Comparison of ENCODE assay signal across 8 cellular contexts in the genomic region with DNA sequence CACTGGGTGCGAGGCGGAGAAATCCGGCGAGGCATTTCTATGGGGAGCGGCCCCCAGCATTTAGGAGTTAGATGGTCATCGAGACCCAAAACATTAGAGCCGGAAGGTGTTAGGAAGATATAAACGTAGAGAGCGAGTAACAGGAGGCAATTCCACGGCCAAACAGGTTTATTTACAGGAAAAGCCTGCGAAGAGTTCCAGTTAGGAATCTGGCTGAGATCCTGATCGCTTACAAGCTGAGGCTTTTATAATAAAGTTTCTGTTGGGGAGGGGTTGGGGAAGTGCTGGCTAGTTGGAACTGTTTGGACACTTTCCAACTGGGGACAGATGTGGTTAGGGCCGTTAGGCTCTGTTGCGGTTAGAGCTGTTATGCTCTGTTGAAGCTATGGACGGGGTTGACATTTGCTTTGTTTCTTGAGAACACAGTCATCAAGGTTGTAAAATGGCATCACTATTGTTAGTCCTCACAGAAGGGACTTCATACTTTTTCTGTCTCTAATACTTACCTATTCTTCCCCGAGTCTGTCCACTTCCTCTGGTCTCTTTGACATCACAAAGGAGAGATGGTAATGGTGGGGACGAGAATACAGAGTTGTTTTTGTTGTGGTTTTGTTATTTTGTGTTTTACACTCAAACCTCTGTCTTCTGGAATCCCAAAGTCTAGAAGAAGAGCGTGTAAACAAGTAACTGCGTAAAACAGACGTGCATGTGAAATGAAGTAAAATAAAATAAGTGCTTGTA. TPM values are rescaled to one million over a fixed set of nuclear protein-coding genes. Genes with fewer than 3 reads are reported as not detected.
DNase-seq lines count a peak whose midpoint lies in the region; ATAC-seq, FAIRE-seq and TF ChIP-seq lines count a peak whose summit lies in the region.

No MANE protein-coding gene starts in this region.

- peak overlapping the region; percentile 72 for H3K4me3 ChIP-seq in GM12878
- H3K4me3 ChIP-seq in kidney (ENCODE audit: low read length in 2 of 2) = peak overlapping the region; percentile 86 to 88
- H3K4me3 ChIP-seq in subcutaneous abdominal adipose tissue (ENCODE audit: low read depth in 1 of 5, low read length in 5 of 5) = peak overlapping the region; percentile 81 to 96 (median 90)

- TF ChIP-seq POLR2A in GM12878 (IDR thresholded peaks at IDR 0.05; ENCODE audit: low read depth, low read length) = no peak

- peak; percentile 76 for FAIRE-seq in GM12878 (lab: Jason Lieb, UNC)
- no peak for FAIRE-seq in kidney (lab: Jason Lieb, UNC)

- peak overlapping the region; percentile 93 for H3K4me2 ChIP-seq in GM12878 (ENCODE audit: control insufficient read depth, insufficient read depth)

- intact Hi-C loops in GM12878 (cut with micrococcal nuclease; ENCODE audit: unreplicated experiment) (loop anchor here (5.0 kb wide), 1 partner anchor 69 kb away; a partner anchor contains a TSS), kidney (cut with DNase I) (no loop called here)

- ATAC-seq in activated CD4-positive, CD25-positive, alpha-beta regulatory T cell treated with anti-CD3 and anti-CD28 coated beads, Interleukin-2, amount 50 U/mL, for 24 hours = peak; percentile 33 to 37
- ATAC-seq in HG02571 (IDR thresholded peaks at IDR 0.05; ENCODE audit: unreplicated experiment) (peak; percentile 6), GM12878 (peak; percentile 78), HG02970 (IDR thresholded peaks at IDR 0.05; ENCODE audit: low FRiP score, unreplicated experiment) (no peak)

- peak overlapping the region; percentile 97 for H3K9ac ChIP-seq in GM12878 (ENCODE audit: control insufficient read depth, insufficient read depth, low read length)
- peak overlapping the region; percentile 94 to 95 for H3K9ac ChIP-seq in kidney (ENCODE audit: low read length in 2 of 2)
- H3K9ac ChIP-seq in subcutaneous abdominal adipose tissue (ENCODE audit: low read length in 5 of 5) = peak overlapping the region; percentile 88 to 98 (median 97)

- RAD21 ChIA-PET in GM12878 (lab: Charles Lee; ENCODE audit: unreplicated experiment) = interaction anchor here (0.8 to 1.4 kb wide), 3 partner anchors 13 to 76 kb away, joined by 3 to 4 read pairs (median 3); a partner anchor contains a TSS

- DNase-seq in activated CD4-positive, CD25-positive, alpha-beta regulatory T cell treated with anti-CD3 and anti-CD28 coated beads, Interleukin-2, amount 50 U/mL, for 72 hours = no peak
- DNase-seq in NCI-H524 treated with DMSO at 0.1 percent for 48 hours (lab: John Stamatoyannopoulos, UW) (peak; percentile 21), GM12878 (ENCODE audit: low read depth, low spot score) (peak; percentile 53), kidney (no peak)

- no peaks in the 10 kb centered on the region for H3K27me3 ChIP-seq in GM12878 (replicated peaks in 1 of 2; ENCODE audit: control insufficient read depth in 2 of 2, insufficient read depth in 2 of 2, low read length in 1 of 2)
- no peaks in the 10 kb centered on the region for H3K27me3 ChIP-seq in subcutaneous abdominal adipose tissue (ENCODE audit: control insufficient read depth in 5 of 5, insufficient read depth in 4 of 5, low read length in 5 of 5)

- TSS peak; percentile 93 for BruUV-seq in GM12878 (replicated peaks; lab: Mats Ljungman, UMichigan)

- POLR2A ChIA-PET in GM12878 (lab: Charles Lee) = interaction anchor here (0.7 to 2.4 kb wide), 5 partner anchors 14 to 110 kb away, joined by 3 to 8 read pairs (median 5); a partner anchor contains a TSS

- no peak for TF ChIP-seq CTCF in GM12878 (IDR thresholded peaks at IDR 0.05 in 2 of 3, conservative IDR thresholded peaks at IDR 0.05 in 1 of 3; ENCODE audit: control insufficient read depth in 2 of 3, extremely low read depth in 1 of 3, insufficient read depth in 1 of 3, low read depth in 3 of 3, low read length in 3 of 3)
- TF ChIP-seq CTCF in kidney (IDR thresholded peaks at IDR 0.05; ENCODE audit: borderline replicate concordance, extremely low read depth, insufficient read depth) = no peak

- in situ Hi-C loops in GM12878 (cut with MboI) = loop anchor here (25.0 kb wide), 1 partner anchor 1674 kb away; a partner anchor contains a TSS

- SMC1A ChIA-PET in GM12878 (lab: Charles Lee; ENCODE audit: uncharacterized antibody, unreplicated experiment) = interaction anchor here (0.9 to 4.8 kb wide), 6 partner anchors 10 to 69 kb away, joined by 3 to 22 read pairs (median 6); a partner anchor contains a TSS

- CTCF ChIA-PET in GM12878 (lab: Yijun Ruan, JAX) = interaction anchor here (0.6 to 4.6 kb wide), 3 partner anchors 18 to 143 kb away, joined by 3 to 50 read pairs (median 3); no protein-coding TSS in a partner anchor

- WGBS in GM12878 (ENCODE audit: insufficient coverage, insufficient replicate concordance, low lambda C conversion rate, missing lambda C conversion rate) = 7% methylated on average over 20 of the region's 20 CpGs

- H4K20me1 ChIP-seq in GM12878 (ENCODE audit: control insufficient read depth, insufficient read depth) = no peaks in the 10 kb centered on the region

- H3K4me1 ChIP-seq in GM12878 (ENCODE audit: control insufficient read depth, insufficient read depth, low read length) (peaks cover 14% of the 10 kb centered on the region), kidney (ENCODE audit: control insufficient read depth in 1 of 2, insufficient read depth in 1 of 2, low read depth in 1 of 2, low read length in 2 of 2) (peaks cover 0 to 7% of the 10 kb centered on the region in 2 donors), subcutaneous abdominal adipose tissue (ENCODE audit: control insufficient read depth in 5 of 5, insufficient read depth in 5 of 5, low read length in 5 of 5) (peaks cover 4 to 18% (median 17%) of the 10 kb centered on the region in 5 donors)

- TF ChIP-seq RAD21 in GM12878 (IDR thresholded peaks at IDR 0.05; ENCODE audit: insufficient read depth, low read depth, low read length) = no peak

- no peak; a peak in 1 of 4 replicates for TF ChIP-seq EP300 in GM12878 (IDR thresholded peaks at IDR 0.05; ENCODE audit: borderline replicate concordance in 1 of 2, control insufficient read depth in 1 of 2, low read depth in 2 of 2, low read length in 2 of 2)

- H3K36me3 ChIP-seq in GM12878 (ENCODE audit: control insufficient read depth in 2 of 2, insufficient read depth in 2 of 2, low read length in 1 of 2) = no peaks in the 10 kb centered on the region
- H3K36me3 ChIP-seq in kidney (ENCODE audit: control insufficient read depth in 1 of 2, insufficient read depth in 2 of 2, low read length in 2 of 2) = no peaks in the 10 kb centered on the region
- H3K36me3 ChIP-seq in subcutaneous abdominal adipose tissue (ENCODE audit: control insufficient read depth in 5 of 5, insufficient read depth in 5 of 5, low read length in 5 of 5) = no peaks in the 10 kb centered on the region

- H3K9me3 ChIP-seq in GM12878 (replicated peaks; ENCODE audit: control insufficient read depth, insufficient read depth, low read length) (peaks cover 12% of the 10 kb centered on the region; the same call in 2 of the 3 replicates), kidney (ENCODE audit: control insufficient read depth in 1 of 2, low read length in 2 of 2) (no peaks in the 10 kb centered on the region), subcutaneous abdominal adipose tissue (ENCODE audit: control insufficient read depth in 5 of 5, low read length in 5 of 5) (no peaks in the 10 kb centered on the region)

- H3K79me2 ChIP-seq in GM12878 (ENCODE audit: control insufficient read depth, insufficient read depth, low read length) = no peaks in the 10 kb centered on the region

- peak overlapping the region; percentile 97 for H3K27ac ChIP-seq in GM12878 (ENCODE audit: control insufficient read depth, insufficient read depth)
- peak overlapping the region; percentile 98 to 99 for H3K27ac ChIP-seq in kidney (ENCODE audit: low read depth in 2 of 2, low read length in 2 of 2)
- H3K27ac ChIP-seq in subcutaneous abdominal adipose tissue (ENCODE audit: low read depth, low read length) = peak overlapping the region; percentile 99

- H2AFZ ChIP-seq in GM12878 (ENCODE audit: control insufficient read depth, low read depth, low read length) = peak overlapping the region; percentile 93

RNA-seq across cellular contexts. Expression of a gene that starts 0.5 kb away (rescaled TPM):
- 2.3 and 4.0 TPM in 2 replicates for total RNA-seq in GM12878 (2013; cell fraction: nucleolus; rRNA removed)
- total RNA-seq in GM12878 (2014; rRNA removed) = 2.3 and 4.3 TPM in 2 replicates
- 4.8 and 5.1 TPM in 2 replicates for total RNA-seq in GM12878 (2014; rRNA removed; fragmentation: Illumina TruSeq; extraction: Trizol)
- total RNA-seq in GM12878 (2021) = 5.1 and 5.2 TPM in 2 replicates
- polyA plus RNA-seq in GM12878 (2011; ENCODE audit: low read depth) = 2.2 TPM
- 2.1 and 2.4 TPM in 2 replicates for polyA plus RNA-seq in GM12878 (2011; rRNA removed)
- 1.1 and 1.9 TPM in 2 replicates for polyA plus RNA-seq in GM12878 (2011; cell fraction: cytosol; rRNA removed)
- polyA plus RNA-seq in GM12878 (2011; cell fraction: nucleus; rRNA removed) = 1.5 and 2.1 TPM in 2 replicates
- polyA plus RNA-seq in GM12878 (2012) = 2.5 and 2.9 TPM in 2 replicates
- polyA plus RNA-seq in GM12878 (2014; fragmentation: Illumina TruSeq; extraction: Trizol) = 4.6 and 7.2 TPM in 2 replicates
- polyA plus RNA-seq in GM12878 (2014; fragmentation: Nextera tagmentation; extraction: Ambion mirVana) = 1 to 10 TPM; 1.6 to 2.0 TPM
- 3.0 and 3.8 TPM in 2 replicates for polyA plus RNA-seq in GM12878 (2014; rRNA removed)
- 1 to 10 TPM; 2.8 to 3.0 TPM for polyA plus RNA-seq in GM12878 (2016; fragmentation: Nextera tagmentation; extraction: Ambion mirVana)
- 4.8 and 5.7 TPM in 2 replicates for polyA minus RNA-seq in GM12878 (2011; rRNA and poly(A)+ RNA removed)
- 1.9 and 3.5 TPM in 2 replicates for polyA minus RNA-seq in GM12878 (2011; cell fraction: cytosol; rRNA and poly(A)+ RNA removed)
- polyA minus RNA-seq in GM12878 (2011; cell fraction: nucleus; rRNA and poly(A)+ RNA removed) = 1.9 and 2.4 TPM in 2 replicates
- total RNA-seq in kidney = 6.3 TPM
- 4.1 TPM for polyA plus RNA-seq in kidney (ENCODE audit: insufficient read depth, low read depth, low replicate concordance)

RNA-seq across cellular contexts. Expression of a gene that starts 13.3 kb away (rescaled TPM):
- total RNA-seq in GM12878 (2013; cell fraction: nucleolus; rRNA removed) = 8.9 and 9.1 TPM in 2 replicates
- 2.8 and 3.4 TPM in 2 replicates for total RNA-seq in GM12878 (2014; rRNA removed)
- total RNA-seq in GM12878 (2014; rRNA removed; fragmentation: Illumina TruSeq; extraction: Trizol) = 3.4 and 3.6 TPM in 2 replicates
- 3.9 and 4.3 TPM in 2 replicates for total RNA-seq in GM12878 (2021)
- 1.00 TPM for polyA plus RNA-seq in GM12878 (2011; ENCODE audit: low read depth)
- 2.9 and 3.3 TPM in 2 replicates for polyA plus RNA-seq in GM12878 (2011; rRNA removed)
- polyA plus RNA-seq in GM12878 (2011; cell fraction: cytosol; rRNA removed) = 1.6 and 1.7 TPM in 2 replicates
- polyA plus RNA-seq in GM12878 (2011; cell fraction: nucleus; rRNA removed) = 2.2 and 2.8 TPM in 2 replicates
- 1.1 and 2.2 TPM in 2 replicates for polyA plus RNA-seq in GM12878 (2012)
- 2.5 and 3.6 TPM in 2 replicates for polyA plus RNA-seq in GM12878 (2014; fragmentation: Illumina TruSeq; extraction: Trizol)
- polyA plus RNA-seq in GM12878 (2014; fragmentation: Nextera tagmentation; extraction: Ambion mirVana) = 1 to 10 TPM in 1 of 2 experiments, under 1 TPM in 1; 0.86 to 1.1 TPM
- polyA plus RNA-seq in GM12878 (2014; rRNA removed) = 2.6 and 3.0 TPM in 2 replicates
- 1 to 10 TPM; 2.8 to 3.2 TPM for polyA plus RNA-seq in GM12878 (2016; fragmentation: Nextera tagmentation; extraction: Ambion mirVana)
- 1.5 and 1.9 TPM in 2 replicates for polyA minus RNA-seq in GM12878 (2011; rRNA and poly(A)+ RNA removed)
- 0.67 and 1.5 TPM in 2 replicates for polyA minus RNA-seq in GM12878 (2011; cell fraction: cytosol; rRNA and poly(A)+ RNA removed)
- polyA minus RNA-seq in GM12878 (2011; cell fraction: nucleus; rRNA and poly(A)+ RNA removed) = 0.97 and 1.7 TPM in 2 replicates
- total RNA-seq in kidney = 8.3 TPM
- 3.5 TPM for polyA plus RNA-seq in kidney (ENCODE audit: insufficient read depth, low read depth, low replicate concordance)

RNA-seq across cellular contexts. Expression of a gene that starts 55.1 kb away (rescaled TPM):
- total RNA-seq in GM12878 (2013; cell fraction: nucleolus; rRNA removed) = 6.6 and 7.0 TPM in 2 replicates
- 3.7 and 4.4 TPM in 2 replicates for total RNA-seq in GM12878 (2014; rRNA removed)
- total RNA-seq in GM12878 (2014; rRNA removed; fragmentation: Illumina TruSeq; extraction: Trizol) = 3.9 and 4.2 TPM in 2 replicates
- total RNA-seq in GM12878 (2021) = 3.0 and 3.7 TPM in 2 replicates
- 1.3 TPM for polyA plus RNA-seq in GM12878 (2011; ENCODE audit: low read depth)
- polyA plus RNA-seq in GM12878 (2011; rRNA removed) = 1.9 and 2.5 TPM in 2 replicates
- polyA plus RNA-seq in GM12878 (2011; cell fraction: cytosol; rRNA removed) = 1.0 and 1.5 TPM in 2 replicates
- polyA plus RNA-seq in GM12878 (2011; cell fraction: nucleus; rRNA removed) = 3.1 and 3.6 TPM in 2 replicates
- polyA plus RNA-seq in GM12878 (2012) = 1.5 and 1.7 TPM in 2 replicates
- 4.4 and 4.8 TPM in 2 replicates for polyA plus RNA-seq in GM12878 (2014; fragmentation: Illumina TruSeq; extraction: Trizol)
- 1 to 10 TPM; 2.0 to 2.2 TPM for polyA plus RNA-seq in GM12878 (2014; fragmentation: Nextera tagmentation; extraction: Ambion mirVana)
- polyA plus RNA-seq in GM12878 (2014; rRNA removed) = 2.9 and 3.8 TPM in 2 replicates
- 1 to 10 TPM; 4.5 to 4.9 TPM for polyA plus RNA-seq in GM12878 (2016; fragmentation: Nextera tagmentation; extraction: Ambion mirVana)
- polyA minus RNA-seq in GM12878 (2011; rRNA and poly(A)+ RNA removed) = 1.0 and 2.0 TPM in 2 replicates
- 0.83 and 0.94 TPM in 2 replicates for polyA minus RNA-seq in GM12878 (2011; cell fraction: cytosol; rRNA and poly(A)+ RNA removed)
- 1.1 TPM in 2 replicates for polyA minus RNA-seq in GM12878 (2011; cell fraction: nucleus; rRNA and poly(A)+ RNA removed)
- total RNA-seq in kidney = 3.0 TPM
- 3.1 TPM for polyA plus RNA-seq in kidney (ENCODE audit: insufficient read depth, low read depth, low replicate concordance)

Comparison
In these comparisons a context has a peak if more than half of its experiments do, and no peak if none do; other contexts are left out.
1. DNase-seq: peak in NCI-H524 treated with DMSO at 0.1 percent for 48 hours (single experiment) and GM12878 (single experiment); none in activated CD4-positive, CD25-positive, alpha-beta regulatory T cell treated with anti-CD3 and anti-CD28 coated beads, Interleukin-2, amount 50 U/mL, for 72 hours (single experiment) and kidney (single experiment).
2. Peak in every context shown above with its lines, with median percentiles within 50 percentile points of each other: H3K27ac ChIP-seq, H3K4me3 ChIP-seq and H3K9ac ChIP-seq.